In genomic region chrX:150683536-150684146, GRCh38 we compare ENCODE assay signal across 8 cellular contexts. TPM values are rescaled to one million over a fixed set of nuclear protein-coding genes. Genes with fewer than 3 reads are reported as not detected.
A peak's percentile ranks its signal among the peaks of the same experiment; 100 is the strongest.
DNase-seq lines count a peak whose midpoint lies in the region; ATAC-seq, FAIRE-seq and TF ChIP-seq lines count a peak whose summit lies in the region.

No MANE protein-coding gene starts in this region.

- intact Hi-C loops in lower lobe of right lung (cut with DNase I) = no loop called here

- no peaks in the 10 kb centered on the region for H3K4me1 ChIP-seq in lower lobe of right lung

- TF ChIP-seq CTCF in GM06990 (IDR thresholded peaks at IDR 0.05; ENCODE audit: insufficient read depth, low read length, poor library complexity, severe bottlenecking) = peak; percentile 55
- TF ChIP-seq CTCF in lower lobe of right lung (IDR thresholded peaks at IDR 0.05) = peak; percentile 52

- H3K9me3 ChIP-seq in lower lobe of right lung = no peaks in the 10 kb centered on the region

- DNase-seq in AG08396 (ENCODE audit: low spot score) (peak; percentile 25), GM06990 (ENCODE audit: extremely low read depth, insufficient read length) (no peak), NCI-H1930 (lab: John Stamatoyannopoulos, UW) (peak; percentile 9 to 14), amniotic epithelial cell (ENCODE audit: low read depth) (peak; percentile 31), lower lobe of right lung (no peak), frontal cortex (ENCODE audit: low spot score in 2 of 2) (no peak)
- DNase-seq in activated CD4-positive, alpha-beta T cell treated with anti-CD3 and anti-CD28 coated beads for 1 hour = no peak

- ATAC-seq in lower lobe of right lung = peak in 1 of 2 donors; percentile 32
- ATAC-seq in HG02610 (IDR thresholded peaks at IDR 0.05; ENCODE audit: unreplicated experiment) = no peak

- H3K36me3 ChIP-seq in GM06990 (ENCODE audit: control insufficient read depth, insufficient read depth, low read length) (no peaks in the 10 kb centered on the region), lower lobe of right lung (no peaks in the 10 kb centered on the region)

- no peak overlapping the region for H3K27ac ChIP-seq in lower lobe of right lung

- H3K27me3 ChIP-seq in GM06990 (replicated peaks; ENCODE audit: control insufficient read depth, insufficient read depth, low read length) (no peaks in the 10 kb centered on the region), lower lobe of right lung (ENCODE audit: low read depth) (no peaks in the 10 kb centered on the region)

- H3K4me3 ChIP-seq in GM06990 (replicated peaks; ENCODE audit: low read depth, low read length) (no peak overlapping the region), lower lobe of right lung (no peak overlapping the region)

- FAIRE-seq in frontal cortex (lab: Jason Lieb, UNC) = no peak

RNA-seq across cellular contexts. Expression of gene MTMR1, which starts 9.6 kb away (rescaled TPM):
- total RNA-seq in lower lobe of right lung (22.4 TPM), frontal cortex (34.6 TPM)

Comparison
In these comparisons a context has a peak if more than half of its experiments do, and no peak if none do; other contexts are left out.
1. DNase-seq: peak in AG08396 (single experiment), NCI-H1930 (2 of 2) and amniotic epithelial cell (single experiment); none in GM06990 (single experiment), lower lobe of right lung (single experiment), frontal cortex (0 of 2) and activated CD4-positive, alpha-beta T cell treated with anti-CD3 and anti-CD28 coated beads for 1 hour (single experiment).